ENCODE assay signal across 9 cellular contexts in the genomic region with DNA sequence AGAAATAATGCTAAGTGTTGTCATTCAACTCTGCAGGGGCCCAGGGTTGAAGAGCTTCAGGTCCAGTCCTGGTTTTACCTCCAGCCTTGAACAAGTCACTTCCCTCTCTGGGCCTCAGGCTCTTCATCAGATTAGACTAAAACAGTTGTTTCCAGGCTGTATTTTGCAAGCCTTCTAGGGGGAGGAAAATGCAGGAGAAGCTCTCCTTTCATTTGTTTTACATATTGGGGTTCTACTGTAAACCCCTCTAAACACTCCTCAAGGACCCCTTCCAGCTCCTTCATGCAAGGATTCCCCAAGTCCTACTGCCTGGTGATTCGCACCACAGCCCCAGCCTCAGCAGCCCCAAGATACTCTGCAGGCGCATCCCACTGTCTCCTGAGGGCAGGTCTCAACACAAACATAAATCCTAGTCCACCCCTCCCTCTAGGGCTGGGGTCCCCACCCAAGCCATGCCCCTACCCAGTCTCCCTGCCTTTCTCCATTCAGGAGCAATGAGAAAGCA. TPM values are rescaled to one million over a fixed set of nuclear protein-coding genes. Genes with fewer than 3 reads are reported as not detected.
DNase-seq lines count a peak whose midpoint lies in the region; ATAC-seq, FAIRE-seq and TF ChIP-seq lines count a peak whose summit lies in the region.
"Had no signal": no experiment of that assay in that cellular context is flagged by ENCODE, and none has a peak within 500 bp of the region (broad histone marks: within the 10 kb centered on the region; RNA-seq: fewer than 3 reads in every experiment).

No MANE protein-coding gene starts in this region.

- peak; percentile 14 for DNase-seq in activated CD4-positive, alpha-beta T cell treated with anti-CD3 and anti-CD28 coated beads, Interleukin-2, amount 10 ng/mL, durations not matched to agents 7 days and 5 days
- no peak for DNase-seq in activated CD4-positive, alpha-beta T cell treated with anti-CD3 and anti-CD28 coated beads, Interleukin-2, amount 50 U/mL, for 48 hours
- DNase-seq in OCI-M1 (lab: John Stamatoyannopoulos, UW) (peak; percentile 94), fibroblast of the aortic adventitia (ENCODE audit: low read depth) (peak; percentile 72), small intestine (peak; percentile 8), NCI-H510A treated with DMSO at 0.1 percent for 48 hours (lab: John Stamatoyannopoulos, UW) (no peak), SHP77 treated with DMSO at 0.1 percent for 48 hours (lab: John Stamatoyannopoulos, UW) (no peak)

- H3K4me1 Mint-ChIP-seq in activated CD4-positive, alpha-beta T cell treated with anti-CD3 and anti-CD28 coated beads, Interleukin-2, amount 10 ng/mL, durations not matched to agents 7 days and 5 days = peaks cover 10% of the 10 kb centered on the region

- POLR2A ChIA-PET in activated CD4-positive, alpha-beta T cell treated with anti-CD3 and anti-CD28 coated beads, Interleukin-2, amount 10 ng/mL, durations not matched to agents 7 days and 5 days (lab: Charles Lee) = no interaction called here

- WGBS in small intestine, 3 donors = 77 to 83% (median 81%) methylated on average over 2 of the region's 2 CpGs

- H3K27me3 ChIP-seq in small intestine (ENCODE audit: control insufficient read depth in 2 of 2, insufficient read depth in 2 of 2, low read length in 2 of 2) = no peaks in the 10 kb centered on the region

- H3K27ac Mint-ChIP-seq in activated CD4-positive, alpha-beta T cell treated with anti-CD3 and anti-CD28 coated beads, Interleukin-2, amount 10 ng/mL, durations not matched to agents 7 days and 5 days = no peak overlapping the region

- H3K27ac ChIP-seq in small intestine (ENCODE audit: low read depth in 1 of 2, low read length in 1 of 2) = no peak overlapping the region

- no peak for TF ChIP-seq CTCF in fibroblast of the aortic adventitia (IDR thresholded peaks at IDR 0.05; ENCODE audit: insufficient read depth, low read length)

- H3K36me3 ChIP-seq in small intestine (ENCODE audit: control insufficient read depth in 2 of 2, insufficient read depth in 2 of 2, low read length in 2 of 2) = no peaks in the 10 kb centered on the region

- no peaks in the 10 kb centered on the region for H3K9me3 ChIP-seq in small intestine (ENCODE audit: control insufficient read depth, low read depth)

- H3K4me3 ChIP-seq in fibroblast of the aortic adventitia (ENCODE audit: low read depth, low read length) (no peak overlapping the region), small intestine (ENCODE audit: low read depth in 1 of 2, low read length in 2 of 2) (no peak overlapping the region)

- no peak overlapping the region for H3K4me3 Mint-ChIP-seq in activated CD4-positive, alpha-beta T cell treated with anti-CD3 and anti-CD28 coated beads, Interleukin-2, amount 10 ng/mL, durations not matched to agents 7 days and 5 days

- H3K36me3 Mint-ChIP-seq in activated CD4-positive, alpha-beta T cell treated with anti-CD3 and anti-CD28 coated beads, Interleukin-2, amount 10 ng/mL, durations not matched to agents 7 days and 5 days (ENCODE audit: low read depth) = no peaks in the 10 kb centered on the region

- H3K9me3 Mint-ChIP-seq in activated CD4-positive, alpha-beta T cell treated with anti-CD3 and anti-CD28 coated beads, Interleukin-2, amount 10 ng/mL, durations not matched to agents 7 days and 5 days = no peaks in the 10 kb centered on the region

- CTCF ChIA-PET in activated CD4-positive, alpha-beta T cell treated with anti-CD3 and anti-CD28 coated beads, Interleukin-2, amount 10 ng/mL, durations not matched to agents 7 days and 5 days (lab: Charles Lee) = interaction anchor here (1.3 kb wide), 1 partner anchor 14 kb away, joined by 3 read pairs; no protein-coding TSS in a partner anchor

- FAIRE-seq in small intestine (lab: Jason Lieb, UNC) = no peak
- FAIRE-seq: islet of Langerhans had no signal

- no peaks in the 10 kb centered on the region for H3K4me1 ChIP-seq in small intestine (ENCODE audit: control insufficient read depth in 2 of 2, insufficient read depth in 1 of 2, low read depth in 1 of 2, low read length in 1 of 2)

- no peak for ATAC-seq in HG03280 (IDR thresholded peaks at IDR 0.05; ENCODE audit: unreplicated experiment)

- no peaks in the 10 kb centered on the region for H3K27me3 Mint-ChIP-seq in activated CD4-positive, alpha-beta T cell treated with anti-CD3 and anti-CD28 coated beads, Interleukin-2, amount 10 ng/mL, durations not matched to agents 7 days and 5 days

RNA-seq across cellular contexts. Expression of a gene that starts 2.7 kb away (rescaled TPM):
- total RNA-seq in activated CD4-positive, alpha-beta T cell treated with anti-CD3 and anti-CD28 coated beads, Interleukin-2, amount 10 ng/mL, durations not matched to agents 7 days and 5 days = not detected
- not detected in 2 replicates for total RNA-seq in fibroblast of the aortic adventitia (ENCODE audit: low replicate concordance)
- not detected for polyA plus RNA-seq in small intestine

RNA-seq across cellular contexts. Expression of a gene that starts 25.9 kb away (rescaled TPM):
- under 1 TPM; 0.31 to 0.35 TPM for total RNA-seq in activated CD4-positive, alpha-beta T cell treated with anti-CD3 and anti-CD28 coated beads, Interleukin-2, amount 10 ng/mL, durations not matched to agents 7 days and 5 days
- total RNA-seq in fibroblast of the aortic adventitia (ENCODE audit: low replicate concordance) = 0.09 TPM in 1 of 2 replicates, not detected in the other
- under 1 TPM in 1 of 3 donors, not detected in 2; 0.12 TPM for polyA plus RNA-seq in small intestine

Comparison
In these comparisons a context has a peak if more than half of its experiments do, and no peak if none do; other contexts are left out.
1. DNase-seq: peak in activated CD4-positive, alpha-beta T cell treated with anti-CD3 and anti-CD28 coated beads, Interleukin-2, amount 10 ng/mL, durations not matched to agents 7 days and 5 days (single experiment), OCI-M1 (single experiment), fibroblast of the aortic adventitia (single experiment) and small intestine (single experiment); none in activated CD4-positive, alpha-beta T cell treated with anti-CD3 and anti-CD28 coated beads, Interleukin-2, amount 50 U/mL, for 48 hours (0 of 2), NCI-H510A treated with DMSO at 0.1 percent for 48 hours (single experiment) and SHP77 treated with DMSO at 0.1 percent for 48 hours (single experiment).